In genomic region chr6:26275663-26276062, GRCh38 we compare ENCODE assay signal across 1 cellular context.
TF ChIP-seq lines count a peak whose summit lies in the region.

No MANE protein-coding gene starts in this region.

TF ChIP-seq in WTC11, 78 proteins besides CTCF, POLR2A, EP300 and RAD21 (continued from another document):
- TF ChIP-seq, protein P1, sequence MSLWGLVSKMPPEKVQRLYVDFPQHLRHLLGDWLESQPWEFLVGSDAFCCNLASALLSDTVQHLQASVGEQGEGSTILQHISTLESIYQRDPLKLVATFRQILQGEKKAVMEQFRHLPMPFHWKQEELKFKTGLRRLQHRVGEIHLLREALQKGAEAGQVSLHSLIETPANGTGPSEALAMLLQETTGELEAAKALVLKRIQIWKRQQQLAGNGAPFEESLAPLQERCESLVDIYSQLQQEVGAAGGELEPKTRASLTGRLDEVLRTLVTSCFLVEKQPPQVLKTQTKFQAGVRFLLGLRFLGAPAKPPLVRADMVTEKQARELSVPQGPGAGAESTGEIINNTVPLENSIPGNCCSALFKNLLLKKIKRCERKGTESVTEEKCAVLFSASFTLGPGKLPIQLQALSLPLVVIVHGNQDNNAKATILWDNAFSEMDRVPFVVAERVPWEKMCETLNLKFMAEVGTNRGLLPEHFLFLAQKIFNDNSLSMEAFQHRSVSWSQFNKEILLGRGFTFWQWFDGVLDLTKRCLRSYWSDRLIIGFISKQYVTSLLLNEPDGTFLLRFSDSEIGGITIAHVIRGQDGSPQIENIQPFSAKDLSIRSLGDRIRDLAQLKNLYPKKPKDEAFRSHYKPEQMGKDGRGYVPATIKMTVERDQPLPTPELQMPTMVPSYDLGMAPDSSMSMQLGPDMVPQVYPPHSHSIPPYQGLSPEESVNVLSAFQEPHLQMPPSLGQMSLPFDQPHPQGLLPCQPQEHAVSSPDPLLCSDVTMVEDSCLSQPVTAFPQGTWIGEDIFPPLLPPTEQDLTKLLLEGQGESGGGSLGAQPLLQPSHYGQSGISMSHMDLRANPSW (CRISPR knock-in tag; conservative IDR thresholded peaks at IDR 0.05; ENCODE audit: low read depth): no peak
- TF ChIP-seq EMX1 (CRISPR knock-in tag; IDR thresholded peaks at IDR 0.05) (no peak), HMGXB4 (CRISPR knock-in tag; IDR thresholded peaks at IDR 0.05) (no peak), IRF1 (CRISPR knock-in tag; IDR thresholded peaks at IDR 0.05) (no peak), ESRRA (CRISPR knock-in tag; IDR thresholded peaks at IDR 0.05; ENCODE audit: borderline replicate concordance) (no peak), ZSCAN18 (CRISPR knock-in tag; IDR thresholded peaks at IDR 0.05) (no peak), FOXJ3 (CRISPR knock-in tag; IDR thresholded peaks at IDR 0.05; ENCODE audit: borderline replicate concordance) (no peak), MYBL2 (CRISPR knock-in tag; IDR thresholded peaks at IDR 0.05) (no peak), MXD4 (CRISPR knock-in tag; IDR thresholded peaks at IDR 0.05; ENCODE audit: borderline replicate concordance) (no peak), SMAD4 (CRISPR knock-in tag; IDR thresholded peaks at IDR 0.05) (no peak), ZNF512 (CRISPR knock-in tag; IDR thresholded peaks at IDR 0.05; ENCODE audit: borderline replicate concordance) (no peak), NR1H2 (CRISPR knock-in tag; IDR thresholded peaks at IDR 0.05) (no peak)
- TF ChIP-seq, protein P2, sequence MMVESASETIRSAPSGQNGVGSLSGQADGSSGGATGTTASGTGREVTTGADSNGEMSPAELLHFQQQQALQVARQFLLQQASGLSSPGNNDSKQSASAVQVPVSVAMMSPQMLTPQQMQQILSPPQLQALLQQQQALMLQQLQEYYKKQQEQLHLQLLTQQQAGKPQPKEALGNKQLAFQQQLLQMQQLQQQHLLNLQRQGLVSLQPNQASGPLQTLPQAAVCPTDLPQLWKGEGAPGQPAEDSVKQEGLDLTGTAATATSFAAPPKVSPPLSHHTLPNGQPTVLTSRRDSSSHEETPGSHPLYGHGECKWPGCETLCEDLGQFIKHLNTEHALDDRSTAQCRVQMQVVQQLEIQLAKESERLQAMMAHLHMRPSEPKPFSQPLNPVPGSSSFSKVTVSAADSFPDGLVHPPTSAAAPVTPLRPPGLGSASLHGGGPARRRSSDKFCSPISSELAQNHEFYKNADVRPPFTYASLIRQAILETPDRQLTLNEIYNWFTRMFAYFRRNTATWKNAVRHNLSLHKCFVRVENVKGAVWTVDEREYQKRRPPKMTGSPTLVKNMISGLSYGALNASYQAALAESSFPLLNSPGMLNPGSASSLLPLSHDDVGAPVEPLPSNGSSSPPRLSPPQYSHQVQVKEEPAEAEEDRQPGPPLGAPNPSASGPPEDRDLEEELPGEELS (CRISPR knock-in tag; IDR thresholded peaks at IDR 0.05): no peak
- TF ChIP-seq, protein P3, sequence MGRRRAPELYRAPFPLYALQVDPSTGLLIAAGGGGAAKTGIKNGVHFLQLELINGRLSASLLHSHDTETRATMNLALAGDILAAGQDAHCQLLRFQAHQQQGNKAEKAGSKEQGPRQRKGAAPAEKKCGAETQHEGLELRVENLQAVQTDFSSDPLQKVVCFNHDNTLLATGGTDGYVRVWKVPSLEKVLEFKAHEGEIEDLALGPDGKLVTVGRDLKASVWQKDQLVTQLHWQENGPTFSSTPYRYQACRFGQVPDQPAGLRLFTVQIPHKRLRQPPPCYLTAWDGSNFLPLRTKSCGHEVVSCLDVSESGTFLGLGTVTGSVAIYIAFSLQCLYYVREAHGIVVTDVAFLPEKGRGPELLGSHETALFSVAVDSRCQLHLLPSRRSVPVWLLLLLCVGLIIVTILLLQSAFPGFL (CRISPR knock-in tag; IDR thresholded peaks at IDR 0.05; ENCODE audit: borderline replicate concordance): no peak
- TF ChIP-seq, protein P4, sequence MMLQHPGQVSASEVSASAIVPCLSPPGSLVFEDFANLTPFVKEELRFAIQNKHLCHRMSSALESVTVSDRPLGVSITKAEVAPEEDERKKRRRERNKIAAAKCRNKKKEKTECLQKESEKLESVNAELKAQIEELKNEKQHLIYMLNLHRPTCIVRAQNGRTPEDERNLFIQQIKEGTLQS (CRISPR knock-in tag; conservative IDR thresholded peaks at IDR 0.05): no peak
- TF ChIP-seq, protein P5, sequence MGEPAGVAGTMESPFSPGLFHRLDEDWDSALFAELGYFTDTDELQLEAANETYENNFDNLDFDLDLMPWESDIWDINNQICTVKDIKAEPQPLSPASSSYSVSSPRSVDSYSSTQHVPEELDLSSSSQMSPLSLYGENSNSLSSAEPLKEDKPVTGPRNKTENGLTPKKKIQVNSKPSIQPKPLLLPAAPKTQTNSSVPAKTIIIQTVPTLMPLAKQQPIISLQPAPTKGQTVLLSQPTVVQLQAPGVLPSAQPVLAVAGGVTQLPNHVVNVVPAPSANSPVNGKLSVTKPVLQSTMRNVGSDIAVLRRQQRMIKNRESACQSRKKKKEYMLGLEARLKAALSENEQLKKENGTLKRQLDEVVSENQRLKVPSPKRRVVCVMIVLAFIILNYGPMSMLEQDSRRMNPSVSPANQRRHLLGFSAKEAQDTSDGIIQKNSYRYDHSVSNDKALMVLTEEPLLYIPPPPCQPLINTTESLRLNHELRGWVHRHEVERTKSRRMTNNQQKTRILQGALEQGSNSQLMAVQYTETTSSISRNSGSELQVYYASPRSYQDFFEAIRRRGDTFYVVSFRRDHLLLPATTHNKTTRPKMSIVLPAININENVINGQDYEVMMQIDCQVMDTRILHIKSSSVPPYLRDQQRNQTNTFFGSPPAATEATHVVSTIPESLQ (CRISPR knock-in tag; IDR thresholded peaks at IDR 0.05): no peak
